Comparison of ENCODE assay signal across 8 cellular contexts in the genomic region with DNA sequence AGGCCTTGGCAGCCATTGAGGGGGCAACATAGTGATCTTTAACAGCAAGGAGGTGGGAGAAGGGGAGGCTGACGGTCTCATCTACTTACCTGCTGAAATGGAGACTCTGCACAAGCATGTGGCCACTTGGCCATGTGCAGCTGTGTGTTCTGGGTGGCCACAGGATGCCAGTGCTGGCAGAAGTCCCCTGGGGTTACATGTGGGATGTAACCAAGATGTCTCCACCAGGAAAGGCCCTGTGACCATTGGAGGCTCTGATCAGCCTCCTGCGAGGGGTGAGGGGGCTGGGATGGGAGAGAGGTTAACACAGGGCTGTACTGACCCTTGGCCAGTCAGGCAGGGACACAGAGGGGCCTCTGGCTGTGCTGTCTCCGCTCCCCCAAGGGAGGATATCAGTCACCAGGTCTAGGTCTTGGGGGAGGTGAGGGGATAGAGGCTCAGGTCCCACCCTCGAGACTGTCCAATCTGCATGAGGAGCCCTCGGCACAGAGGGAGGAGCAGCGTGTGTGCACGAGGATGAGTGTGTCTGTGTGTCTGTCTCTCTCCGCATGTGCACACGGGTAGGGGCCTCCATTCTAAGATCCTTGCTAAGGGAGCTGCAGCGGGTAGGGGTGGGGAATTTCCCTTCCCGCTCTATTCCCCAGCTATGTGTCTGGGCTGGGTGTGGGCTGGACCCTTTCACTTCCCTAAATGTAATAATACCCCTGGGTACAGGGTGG. TPM values are rescaled to one million over a fixed set of nuclear protein-coding genes. Genes with fewer than 3 reads are reported as not detected.
DNase-seq lines count a peak whose midpoint lies in the region; ATAC-seq, FAIRE-seq and TF ChIP-seq lines count a peak whose summit lies in the region.

No MANE protein-coding gene starts in this region.

- H3K27ac ChIP-seq in right lobe of liver, result no peak overlapping the region
- H3K27ac ChIP-seq in HepG2 (ENCODE audit: extremely low read length, insufficient read depth, low read length), result no peak overlapping the region
- H3K27ac ChIP-seq in Peyer's patch, result peak overlapping the region in 1 of 4 donors; percentile 57

- no peaks in the 10 kb centered on the region for H3K27me3 Mint-ChIP-seq in Calu3 (ENCODE audit: unreplicated experiment)

- H3K36me3 Mint-ChIP-seq in Calu3 (ENCODE audit: insufficient read depth, unreplicated experiment), result peaks cover 12% of the 10 kb centered on the region

- WGBS in right lobe of liver (ENCODE audit: insufficient coverage, low coverage, low lambda C conversion rate, missing lambda C conversion rate), result 80% methylated on average over 3 of the region's 11 CpGs
- WGBS in HepG2 (ENCODE audit: low lambda C conversion rate), result 93% methylated on average over 7 of the region's 11 CpGs

- intact Hi-C loops in right lobe of liver (cut with DNase I), result no loop called here
- intact Hi-C loops in HepG2 (cut with micrococcal nuclease; ENCODE audit: unreplicated experiment), result no loop called here
- intact Hi-C loops in Calu3 (cut with micrococcal nuclease; ENCODE audit: unreplicated experiment), result no loop called here

- no peak overlapping the region for H3K4me2 ChIP-seq in HepG2 (ENCODE audit: low read depth, low read length)

- H3K9me3 Mint-ChIP-seq in Calu3 (ENCODE audit: low read depth, unreplicated experiment), result no peaks in the 10 kb centered on the region

- TF ChIP-seq RAD21 in HepG2 (CRISPR knock-in tag; IDR thresholded peaks at IDR 0.05), result no peak

- in situ Hi-C loops in HepG2 (cut with HindIII; ENCODE audit: extremely low pct_ligation_motif_present, low pct_unique_long_range_greater_than_20kb), result no loop called here

- H3K4me1 ChIP-seq in right lobe of liver (no peaks in the 10 kb centered on the region), HepG2 (ENCODE audit: insufficient read depth, low read length) (no peaks in the 10 kb centered on the region), Peyer's patch (peaks cover 0 to 27% (median 5%) of the 10 kb centered on the region in 4 donors)

- peak; percentile 50 to 83 (median 62) for ATAC-seq in right lobe of liver
- no peak for ATAC-seq in HepG2
- ATAC-seq in HG02973 (IDR thresholded peaks at IDR 0.05; ENCODE audit: unreplicated experiment), result peak; percentile 89

- no peak for FAIRE-seq in HepG2 (lab: Jason Lieb, UNC)

- H3K27me3 ChIP-seq in right lobe of liver (no peaks in the 10 kb centered on the region), HepG2 (ENCODE audit: control insufficient read depth in 1 of 2, insufficient read depth in 2 of 2, low read length in 2 of 2) (no peaks in the 10 kb centered on the region), Peyer's patch (no peaks in the 10 kb centered on the region)

- H3K9ac ChIP-seq in HepG2 (ENCODE audit: insufficient read depth, low read depth, low read length), result no peak overlapping the region

- CTCF ChIA-PET in HepG2 (lab: Yijun Ruan, JAX; ENCODE audit: low intra/inter-chr PET ratio, low total read pairs) (no interaction called here), Calu3 (lab: Charles Lee) (no interaction called here)

- DNase-seq in right lobe of liver (no peak), HepG2 (ENCODE audit: low spot score) (no peak), Peyer's patch (peak in 2 of 3 donors; percentile 84 to 90), T-helper 2 cell (no peak), Calu3 (no peak)
- no peak for DNase-seq in activated CD4-positive, alpha-beta T cell treated with anti-CD3 and anti-CD28 coated beads, Interleukin-2, amount 50 U/mL, for 4 hours
- DNase-seq in activated CD4-positive, alpha-beta T cell treated with anti-CD3 and anti-CD28 coated beads for 48 hours, result no peak

- H3K4me3 Mint-ChIP-seq in Calu3 (ENCODE audit: low read depth, unreplicated experiment), result no peak overlapping the region

- H3K4me3 ChIP-seq in right lobe of liver, result no peak overlapping the region
- no peak overlapping the region for H3K4me3 ChIP-seq in HepG2 (replicated peaks in 1 of 3; ENCODE audit: insufficient read depth in 1 of 3, low read depth in 2 of 3, low read length in 3 of 3)
- peak overlapping the region in 1 of 4 donors; percentile 15 for H3K4me3 ChIP-seq in Peyer's patch

- BruUV-seq in HepG2 (replicated peaks; lab: Mats Ljungman, UMichigan), result no TSS peak
- no TSS peak for BruUV-seq in Calu3 (replicated peaks; lab: Mats Ljungman, UMichigan)

- TF ChIP-seq CTCF in right lobe of liver (IDR thresholded peaks at IDR 0.05) (no peak), HepG2 (CRISPR knock-in tag; IDR thresholded peaks at IDR 0.05) (no peak), Peyer's patch (IDR thresholded peaks at IDR 0.05) (no peak), Calu3 (IDR thresholded peaks at IDR 0.05; ENCODE audit: unreplicated experiment) (no peak)

- no peaks in the 10 kb centered on the region for H3K79me2 ChIP-seq in HepG2 (ENCODE audit: insufficient read depth, low read length)

- TF ChIP-seq EP300 in HepG2 (IDR thresholded peaks at IDR 0.05; ENCODE audit: low read depth in 2 of 2, low read length in 2 of 2) (no peak), HepG2 (CRISPR knock-in tag; IDR thresholded peaks at IDR 0.05; ENCODE audit: borderline replicate concordance) (no peak)

- no peak overlapping the region for H2AFZ ChIP-seq in HepG2 (ENCODE audit: low read length)

- POLR2A ChIA-PET in HepG2 (lab: Yijun Ruan, JAX), result no interaction called here

- H4K20me1 ChIP-seq in HepG2 (ENCODE audit: insufficient read depth, low read length), result no peaks in the 10 kb centered on the region

- TF ChIP-seq POLR2A in right lobe of liver (IDR thresholded peaks at IDR 0.05), result no peak
- no peak for TF ChIP-seq POLR2A in HepG2 (IDR thresholded peaks at IDR 0.05; ENCODE audit: insufficient read depth in 1 of 2, low read depth in 2 of 2, low read length in 2 of 2)
- TF ChIP-seq POLR2A in Peyer's patch (IDR thresholded peaks at IDR 0.05), result no peak

- H3K4me1 Mint-ChIP-seq in Calu3 (ENCODE audit: low read depth, unreplicated experiment), result peaks cover 5% of the 10 kb centered on the region

- H3K9me3 ChIP-seq in right lobe of liver (no peaks in the 10 kb centered on the region), HepG2 (ENCODE audit: low read length) (no peaks in the 10 kb centered on the region), Peyer's patch (no peaks in the 10 kb centered on the region)

- no peak overlapping the region for H3K27ac Mint-ChIP-seq in Calu3 (ENCODE audit: unreplicated experiment)

- H3K36me3 ChIP-seq in right lobe of liver, result peaks cover 0 to 10% (median 4%) of the 10 kb centered on the region in 4 donors
- H3K36me3 ChIP-seq in HepG2 (replicated peaks in 1 of 2; ENCODE audit: control insufficient read depth in 1 of 2, insufficient read depth in 2 of 2, low read length in 2 of 2), result peaks cover 21 to 56% of the 10 kb centered on the region in 2 experiments; a peak in 4 of 5 replicates
- peaks cover 0 to 84% (median 0%) of the 10 kb centered on the region in 3 donors for H3K36me3 ChIP-seq in Peyer's patch

RNA-seq across cellular contexts. Expression of a gene that starts 19.5 kb away (rescaled TPM):
- 1 to 10 TPM; 3.5 to 8.3 (median 5.1) TPM for total RNA-seq in right lobe of liver
- 1.6 and 4.3 TPM in 2 replicates for total RNA-seq in HepG2 (2016; rRNA removed; fragmentation: Illumina TruSeq; extraction: Trizol)
- total RNA-seq in HepG2 (2016; cell fraction: cytosol; rRNA removed; fragmentation: Illumina TruSeq; extraction: Trizol; ENCODE audit: low read depth), result 0.79 and 1.0 TPM in 2 replicates
- 1.7 and 3.8 TPM in 2 replicates for total RNA-seq in HepG2 (2016; cell fraction: insoluble cytoplasmic fraction; rRNA removed; fragmentation: Illumina TruSeq; extraction: Trizol)
- 2.3 and 2.6 TPM in 2 replicates for total RNA-seq in HepG2 (2016; cell fraction: membrane; rRNA removed; fragmentation: Illumina TruSeq; extraction: Trizol)
- total RNA-seq in HepG2 (2016; cell fraction: nucleus; rRNA removed; fragmentation: Illumina TruSeq; extraction: Trizol), result 4.3 and 4.4 TPM in 2 replicates
- polyA plus RNA-seq in HepG2 (2011; rRNA removed), result 40.7 and 47.7 TPM in 2 replicates
- 43.8 and 46.4 TPM in 2 replicates for polyA plus RNA-seq in HepG2 (2011; cell fraction: cytosol; rRNA removed)
- polyA plus RNA-seq in HepG2 (2011; cell fraction: nucleus; rRNA removed), result 49.0 and 56.6 TPM in 2 replicates
- 26.9 and 29.1 TPM in 2 replicates for polyA plus RNA-seq in HepG2 (2012)
- polyA plus RNA-seq in HepG2 (2016; cell fraction: cytosol; fragmentation: Illumina TruSeq; extraction: Trizol; ENCODE audit: low read depth), result 4.3 and 5.2 TPM in 2 replicates
- 19.3 and 22.7 TPM in 2 replicates for polyA plus RNA-seq in HepG2 (2016; cell fraction: insoluble cytoplasmic fraction; fragmentation: Illumina TruSeq; extraction: Trizol; ENCODE audit: low read depth)
- 3.2 and 3.3 TPM in 2 replicates for polyA plus RNA-seq in HepG2 (2016; cell fraction: membrane; fragmentation: Illumina TruSeq; extraction: Trizol; ENCODE audit: low read depth)
- polyA plus RNA-seq in HepG2 (2016; cell fraction: nucleus; fragmentation: Illumina TruSeq; extraction: Trizol; ENCODE audit: insufficient read depth, low read depth), result 26.1 and 26.5 TPM in 2 replicates
- polyA minus RNA-seq in HepG2 (2011; rRNA and poly(A)+ RNA removed; ENCODE audit: low replicate concordance), result 30.4 and 51.6 TPM in 2 replicates
- polyA minus RNA-seq in HepG2 (2011; cell fraction: cytosol; rRNA and poly(A)+ RNA removed), result 17.5 and 20.8 TPM in 2 replicates
- polyA minus RNA-seq in HepG2 (2011; cell fraction: nucleus; rRNA and poly(A)+ RNA removed), result 17.8 and 23.6 TPM in 2 replicates
- 10 to 100 TPM; 36.3 to 73.1 (median 70.6) TPM for total RNA-seq in Peyer's patch
- total RNA-seq in Calu3 (2022), result 24.4 and 25.2 TPM in 2 replicates

RNA-seq across cellular contexts. Expression of a gene that starts 50.2 kb away (rescaled TPM):
- total RNA-seq in right lobe of liver (10 to 100 TPM in 4 of 6 experiments, 1 to 10 TPM in 2; 9.3 to 12.4 (median 10.4) TPM), HepG2 (2016; rRNA removed; fragmentation: Illumina TruSeq; extraction: Trizol) (25.7 and 37.0 TPM in 2 replicates), Peyer's patch (10 to 100 TPM in 3 of 4 donors, 1 to 10 TPM in 1; 9.0 to 19.8 (median 10.8) TPM), Calu3 (2022) (30.5 and 35.0 TPM in 2 replicates)
- 4.3 and 5.1 TPM in 2 replicates for total RNA-seq in HepG2 (2016; cell fraction: cytosol; rRNA removed; fragmentation: Illumina TruSeq; extraction: Trizol; ENCODE audit: low read depth)
- 25.2 and 37.3 TPM in 2 replicates for total RNA-seq in HepG2 (2016; cell fraction: insoluble cytoplasmic fraction; rRNA removed; fragmentation: Illumina TruSeq; extraction: Trizol)
- 14.7 and 16.2 TPM in 2 replicates for total RNA-seq in HepG2 (2016; cell fraction: membrane; rRNA removed; fragmentation: Illumina TruSeq; extraction: Trizol)
- 30.4 and 35.0 TPM in 2 replicates for total RNA-seq in HepG2 (2016; cell fraction: nucleus; rRNA removed; fragmentation: Illumina TruSeq; extraction: Trizol)
- 21.0 and 23.2 TPM in 2 replicates for polyA plus RNA-seq in HepG2 (2011; rRNA removed)
- polyA plus RNA-seq in HepG2 (2011; cell fraction: cytosol; rRNA removed), result 21.9 and 27.5 TPM in 2 replicates
- polyA plus RNA-seq in HepG2 (2011; cell fraction: nucleus; rRNA removed), result 11.4 TPM in 2 replicates
- 13.7 and 19.5 TPM in 2 replicates for polyA plus RNA-seq in HepG2 (2012)
- polyA plus RNA-seq in HepG2 (2016; cell fraction: cytosol; fragmentation: Illumina TruSeq; extraction: Trizol; ENCODE audit: low read depth), result 5.2 and 6.1 TPM in 2 replicates
- polyA plus RNA-seq in HepG2 (2016; cell fraction: insoluble cytoplasmic fraction; fragmentation: Illumina TruSeq; extraction: Trizol; ENCODE audit: low read depth), result 20.1 and 21.3 TPM in 2 replicates
- polyA plus RNA-seq in HepG2 (2016; cell fraction: membrane; fragmentation: Illumina TruSeq; extraction: Trizol; ENCODE audit: low read depth), result 10.2 and 12.2 TPM in 2 replicates
- 32.4 and 36.2 TPM in 2 replicates for polyA plus RNA-seq in HepG2 (2016; cell fraction: nucleus; fragmentation: Illumina TruSeq; extraction: Trizol; ENCODE audit: insufficient read depth, low read depth)
- 79.7 and 80.7 TPM in 2 replicates for polyA minus RNA-seq in HepG2 (2011; rRNA and poly(A)+ RNA removed; ENCODE audit: low replicate concordance)
- polyA minus RNA-seq in HepG2 (2011; cell fraction: cytosol; rRNA and poly(A)+ RNA removed), result 17.0 and 17.7 TPM in 2 replicates
- 15.6 and 15.8 TPM in 2 replicates for polyA minus RNA-seq in HepG2 (2011; cell fraction: nucleus; rRNA and poly(A)+ RNA removed)

Comparison
In these comparisons a context has a peak if more than half of its experiments do, and no peak if none do; other contexts are left out.
1. DNase-seq: peak in Peyer's patch (2 of 3); none in right lobe of liver (0 of 3), HepG2 (single experiment), T-helper 2 cell (0 of 5), Calu3 (single experiment), activated CD4-positive, alpha-beta T cell treated with anti-CD3 and anti-CD28 coated beads, Interleukin-2, amount 50 U/mL, for 4 hours (0 of 2) and activated CD4-positive, alpha-beta T cell treated with anti-CD3 and anti-CD28 coated beads for 48 hours (single experiment).